Comparison of ENCODE assay signal across 20 cellular contexts in genomic region chr1:62234709-62235108, GRCh38. TPM values are rescaled to one million over a fixed set of nuclear protein-coding genes. Genes with fewer than 3 reads are reported as not detected.
DNase-seq lines count a peak whose midpoint lies in the region; ATAC-seq, FAIRE-seq and TF ChIP-seq lines count a peak whose summit lies in the region.
"Had no signal": no experiment of that assay in that cellular context is flagged by ENCODE, and none has a peak within 500 bp of the region (broad histone marks: within the 10 kb centered on the region; RNA-seq: fewer than 3 reads in every experiment).

No MANE protein-coding gene starts in this region.

- no peak; the same call in 1 of the 2 replicates for ATAC-seq in PC-3
- ATAC-seq in stimulated activated effector memory CD8-positive, alpha-beta T cell treated with anti-CD3 and anti-CD28 coated beads, Interleukin-12 subunit alpha, Interleukin-12 subunit beta, amount 100 ng/mL, for 72 hours, result no peak
- ATAC-seq: Panc1, SK-N-SH treated with all-trans-retinoic acid at 6 μM for 48 hours had no signal

- DNase-seq in GM23248 (peak; percentile 18), PC-3 (peak; percentile 44), bronchial epithelial cell (ENCODE audit: low read depth) (peak; percentile 48), neural crest cell (ENCODE audit: low read depth, low spot score) (no peak)
- no peak for DNase-seq in activated naive CD4-positive, alpha-beta T cell treated with anti-CD3 and anti-CD28 coated beads for 36 hours
- DNase-seq in activated effector memory CD4-positive, alpha-beta T cell treated with Interleukin-2 at 50 U/mL for 16 hours, result no peak
- DNase-seq in stimulated activated effector memory CD8-positive, alpha-beta T cell treated with anti-CD3 and anti-CD28 coated beads, Interleukin-12 subunit alpha, Interleukin-12 subunit beta, amount 100 ng/mL, for 72 hours (ENCODE audit: low spot score in 2 of 2), result no peak
- DNase-seq: ACHN, Caco-2, DMS153, NCI-H1092, NCI-H146, NCI-H2081 treated with DMSO at 0.1 percent for 48 hours, NCI-H510A treated with DMSO at 0.1 percent for 48 hours, SHP77 had no signal

- intact Hi-C loops in PC-3 (cut with micrococcal nuclease), result no loop called here
- intact Hi-C loops in activated naive CD4-positive, alpha-beta T cell treated with anti-CD3 and anti-CD28 coated beads for 36 hours (cut with micrococcal nuclease), result no loop called here

- H3K27me3 ChIP-seq in GM23248 (replicated peaks; ENCODE audit: insufficient read depth) (no peaks in the 10 kb centered on the region), PC-3 (ENCODE audit: low read length) (no peaks in the 10 kb centered on the region), bronchial epithelial cell (ENCODE audit: control insufficient read depth, insufficient read depth, low read length) (no peaks in the 10 kb centered on the region)

- H3K36me3 ChIP-seq in GM23248 (ENCODE audit: low read depth) (no peaks in the 10 kb centered on the region), PC-3 (ENCODE audit: low read depth, low read length) (no peaks in the 10 kb centered on the region), bronchial epithelial cell (ENCODE audit: control insufficient read depth, insufficient read depth, low read length) (no peaks in the 10 kb centered on the region)

- no peak overlapping the region for H2AFZ ChIP-seq in GM23248
- 0 out of 2 replicates have a peak overlapping the region, but pooled peaks have one; percentile 4 for H2AFZ ChIP-seq in PC-3 (ENCODE audit: low read length)

- H3F3A ChIP-seq in GM23248 (ENCODE audit: insufficient read depth) (0 out of 2 replicates have a peak, but pooled peaks cover 8% of the 10 kb centered on the region), PC-3 (ENCODE audit: low read length, unreplicated experiment) (no peaks in the 10 kb centered on the region)

- no peaks in the 10 kb centered on the region for H3K27me3 Mint-ChIP-seq in neural crest cell (ENCODE audit: low read depth)
- peaks cover 3% of the 10 kb centered on the region for H3K27me3 Mint-ChIP-seq in activated naive CD4-positive, alpha-beta T cell treated with anti-CD3 and anti-CD28 coated beads for 36 hours (ENCODE audit: low read depth)

- H3K9me3 ChIP-seq in GM23248 (ENCODE audit: low read depth) (no peaks in the 10 kb centered on the region), PC-3 (ENCODE audit: low read length) (no peaks in the 10 kb centered on the region)
- H3K9me3 ChIP-seq: Caco-2 had no signal

- 79 to 82% methylated on average over 7 of the region's 7 CpGs for WGBS in GM23248 (ENCODE audit: low coverage in 1 of 2, low lambda C conversion rate in 2 of 2, missing lambda C conversion rate in 2 of 2), 2 experiments

- H3K4me3 ChIP-seq in GM23248, result no peak overlapping the region
- H3K4me3 ChIP-seq in PC-3 (ENCODE audit: low read length), result no peak overlapping the region
- H3K4me3 ChIP-seq in bronchial epithelial cell (ENCODE audit: low read depth, low read length), result no peak overlapping the region

- no peak overlapping the region for H3K27ac ChIP-seq in GM23248
- H3K27ac ChIP-seq in PC-3 (ENCODE audit: low read length), result no peak overlapping the region
- H3K27ac ChIP-seq: KMS-11 had no signal

- no peak overlapping the region for H3K4me3 Mint-ChIP-seq in neural crest cell
- no peak overlapping the region for H3K4me3 Mint-ChIP-seq in activated naive CD4-positive, alpha-beta T cell treated with anti-CD3 and anti-CD28 coated beads for 36 hours
- H3K4me3 Mint-ChIP-seq in stimulated activated effector memory CD8-positive, alpha-beta T cell treated with anti-CD3 and anti-CD28 coated beads, Interleukin-12 subunit alpha, Interleukin-12 subunit beta, amount 100 ng/mL, for 72 hours, result no peak overlapping the region

- H3K4me1 Mint-ChIP-seq in neural crest cell, result peaks cover 41% of the 10 kb centered on the region
- no peaks in the 10 kb centered on the region for H3K4me1 Mint-ChIP-seq in activated naive CD4-positive, alpha-beta T cell treated with anti-CD3 and anti-CD28 coated beads for 36 hours (ENCODE audit: low read depth)
- no peaks in the 10 kb centered on the region for H3K4me1 Mint-ChIP-seq in stimulated activated effector memory CD8-positive, alpha-beta T cell treated with anti-CD3 and anti-CD28 coated beads, Interleukin-12 subunit alpha, Interleukin-12 subunit beta, amount 100 ng/mL, for 72 hours

- no peaks in the 10 kb centered on the region for H3K9me3 Mint-ChIP-seq in neural crest cell
- H3K9me3 Mint-ChIP-seq in activated naive CD4-positive, alpha-beta T cell treated with anti-CD3 and anti-CD28 coated beads for 36 hours, result no peaks in the 10 kb centered on the region
- no peaks in the 10 kb centered on the region for H3K9me3 Mint-ChIP-seq in stimulated activated effector memory CD8-positive, alpha-beta T cell treated with anti-CD3 and anti-CD28 coated beads, Interleukin-12 subunit alpha, Interleukin-12 subunit beta, amount 100 ng/mL, for 72 hours

- POLR2A ChIA-PET in PC-3 (lab: Charles Lee; ENCODE audit: unreplicated experiment), result no interaction called here

- TF ChIP-seq CTCF in PC-3 (conservative IDR thresholded peaks at IDR 0.05; ENCODE audit: low read depth, low read length) (no peak), bronchial epithelial cell (IDR thresholded peaks at IDR 0.05; ENCODE audit: insufficient read depth, low read length, severe bottlenecking) (no peak), neural crest cell (conservative IDR thresholded peaks at IDR 0.05) (no peak)

- H3K27ac Mint-ChIP-seq in neural crest cell (ENCODE audit: unreplicated experiment), result peak overlapping the region; percentile 67
- no peak overlapping the region for H3K27ac Mint-ChIP-seq in activated naive CD4-positive, alpha-beta T cell treated with anti-CD3 and anti-CD28 coated beads for 36 hours
- H3K27ac Mint-ChIP-seq in stimulated activated effector memory CD8-positive, alpha-beta T cell treated with anti-CD3 and anti-CD28 coated beads, Interleukin-12 subunit alpha, Interleukin-12 subunit beta, amount 100 ng/mL, for 72 hours, result no peak overlapping the region

- CTCF ChIA-PET in PC-3 (lab: Charles Lee), result no interaction called here
- CTCF ChIA-PET in activated naive CD4-positive, alpha-beta T cell treated with anti-CD3 and anti-CD28 coated beads for 36 hours (lab: Charles Lee), result no interaction called here

- H3K4me1 ChIP-seq in GM23248 (ENCODE audit: insufficient read depth) (peaks cover 51% of the 10 kb centered on the region), PC-3 (ENCODE audit: insufficient read depth, low read length) (peaks cover 56% of the 10 kb centered on the region)

- H3K79me2 ChIP-seq in GM23248 (ENCODE audit: insufficient read depth) (no peaks in the 10 kb centered on the region), PC-3 (ENCODE audit: low read length) (no peaks in the 10 kb centered on the region)

- no peak overlapping the region for H3K4me2 ChIP-seq in GM23248 (ENCODE audit: unreplicated experiment)
- peak overlapping the region; percentile 21 for H3K4me2 ChIP-seq in PC-3 (ENCODE audit: low read length)
- H3K4me2 ChIP-seq: KMS-11 had no signal

- no TSS peak for BruUV-seq in PC-3 (replicated peaks; lab: Mats Ljungman, UMichigan)

- H3K9me2 ChIP-seq in GM23248 (ENCODE audit: insufficient read depth), result no peaks in the 10 kb centered on the region
- H3K9me2 ChIP-seq in PC-3 (replicated peaks; ENCODE audit: low read length), result no peaks in the 10 kb centered on the region

- in situ Hi-C loops in GM23248 (cut with MboI), result no loop called here

- no peak for FAIRE-seq in bronchial epithelial cell (lab: Jason Lieb, UNC)
- FAIRE-seq: GM19239 had no signal

- peaks cover 2% of the 10 kb centered on the region for H3K36me3 Mint-ChIP-seq in neural crest cell (ENCODE audit: low read depth)
- no peaks in the 10 kb centered on the region for H3K36me3 Mint-ChIP-seq in activated naive CD4-positive, alpha-beta T cell treated with anti-CD3 and anti-CD28 coated beads for 36 hours (ENCODE audit: low read depth)
- H3K36me3 Mint-ChIP-seq in stimulated activated effector memory CD8-positive, alpha-beta T cell treated with anti-CD3 and anti-CD28 coated beads, Interleukin-12 subunit alpha, Interleukin-12 subunit beta, amount 100 ng/mL, for 72 hours, result no peaks in the 10 kb centered on the region

- H3K9ac ChIP-seq in GM23248 (no peak overlapping the region), PC-3 (ENCODE audit: low read length) (no peak overlapping the region)
- H3K9ac ChIP-seq: KMS-11 had no signal

- H4K20me1 ChIP-seq in GM23248 (ENCODE audit: insufficient read depth), result no peaks in the 10 kb centered on the region
- H4K20me1 ChIP-seq in PC-3 (ENCODE audit: low read length), result no peaks in the 10 kb centered on the region

RNA-seq across cellular contexts. Expression of gene L1TD1, which starts 40.1 kb away (rescaled TPM):
- total RNA-seq in GM23248 (2014; rRNA removed; shearing (Covaris generic)), result 0.11 TPM in 1 of 2 replicates, not detected in the other
- polyA plus RNA-seq in GM23248 (2016; fragmentation: Nextera tagmentation; extraction: Ambion mirVana), result 0.05 and 0.14 TPM in 2 replicates
- not detected in 2 replicates for total RNA-seq in PC-3 (2014; rRNA removed)
- total RNA-seq in bronchial epithelial cell, result under 0.01 and 0.13 TPM in 2 replicates
- 10.1 and 11.5 TPM in 2 replicates for total RNA-seq in neural crest cell
- total RNA-seq in activated naive CD4-positive, alpha-beta T cell treated with anti-CD3 and anti-CD28 coated beads for 36 hours, result not detected
- total RNA-seq: M059J had no signal

Comparison
In these comparisons a context has a peak if more than half of its experiments do, and no peak if none do; other contexts are left out.
1. DNase-seq: peak in GM23248 (single experiment), PC-3 (single experiment) and bronchial epithelial cell (single experiment); none in neural crest cell (single experiment), activated naive CD4-positive, alpha-beta T cell treated with anti-CD3 and anti-CD28 coated beads for 36 hours (single experiment), activated effector memory CD4-positive, alpha-beta T cell treated with Interleukin-2 at 50 U/mL for 16 hours (single experiment) and stimulated activated effector memory CD8-positive, alpha-beta T cell treated with anti-CD3 and anti-CD28 coated beads, Interleukin-12 subunit alpha, Interleukin-12 subunit beta, amount 100 ng/mL, for 72 hours (0 of 2).